ENCODE assay signal across 1 cellular context in genomic region chr14:32468955-32469354, GRCh38.
TF ChIP-seq lines count a peak whose summit lies in the region.

No MANE protein-coding gene starts in this region.

TF ChIP-seq in IMR-90, 13 proteins besides CTCF, POLR2A, EP300 and RAD21 (continued from another document):
- TF ChIP-seq CEBPB (IDR thresholded peaks at IDR 0.05; ENCODE audit: low read depth, low read length) (peak; percentile 89), RCOR1 (IDR thresholded peaks at IDR 0.05; ENCODE audit: insufficient replicate concordance, low read length) (no peak), BHLHE40 (IDR thresholded peaks at IDR 0.05; ENCODE audit: low read depth, low read length) (no peak), NFE2L2 (IDR thresholded peaks at IDR 0.05; ENCODE audit: low read depth, low read length) (peak; percentile 54; the same call in 1 of the 2 replicates), MAZ (IDR thresholded peaks at IDR 0.05; ENCODE audit: borderline replicate concordance, low read depth, low read length) (no peak), FOS (IDR thresholded peaks at IDR 0.05; ENCODE audit: low read depth, low read length) (0 out of 2 replicates have a peak, but pooled peaks have one; percentile 25), MAFK (IDR thresholded peaks at IDR 0.05; ENCODE audit: low read depth, low read length) (peak; percentile 68), CHD1 (IDR thresholded peaks at IDR 0.05; ENCODE audit: low read depth, low read length) (no peak)
